In genomic region chr11:43689167-43689566, GRCh38 we compare ENCODE assay signal across 24 cellular contexts.
"Had no signal": no experiment of that assay in that cellular context is flagged by ENCODE, and none has a peak within 500 bp of the region (broad histone marks: within the 10 kb centered on the region; RNA-seq: fewer than 3 reads in every experiment).

No MANE protein-coding gene starts in this region.

- H3K27ac ChIP-seq: parathyroid adenoma, prostate gland, tibial artery had no signal

- H3K27me3 ChIP-seq: heart left ventricle, spleen, tibial artery, upper lobe of left lung had no signal

- H3K4me3 Mint-ChIP-seq: endodermal cell; naive B cell; nephron; stimulated activated memory B cell treated with anti-CD40 and anti-IgM and Interleukin-4, amounts not matched to agents 10 μg/mL and 1 μg/mL and 100 μg/mL, for 72 hours; stimulated activated naive CD8-positive, alpha-beta T cell treated with anti-CD3 and anti-CD28 coated beads, Interleukin-15, Interleukin-2, amounts not matched to agents 100 ng/mL and 50 ng/mL, for 24 hours had no signal

- DNase-seq: effector CD4-positive, alpha-beta T cell; endodermal cell; heart left ventricle; hypothalamus; kidney glomerular epithelial cell; mesendoderm; naive B cell; retina; spleen; stimulated activated CD4-positive, alpha-beta T cell treated with anti-CD3 and anti-CD28 coated beads, Interleukin-15, amount 100 ng/mL, for 24 hours; stimulated activated CD4-positive, alpha-beta T cell treated with anti-CD3 and anti-CD28 coated beads, Interleukin-1b, Interleukin-23, amount 100 ng/mL, for 48 hours; stimulated activated CD4-positive, alpha-beta T cell treated with anti-CD3 and anti-CD28 coated beads, Interleukin-4, amount 100 ng/mL, for 24 hours; tibial artery; upper lobe of left lung had no signal

- H3K4me3 ChIP-seq: coronary artery, heart left ventricle, lung, prostate gland, spleen, tibial artery, upper lobe of left lung had no signal

- H3K27ac Mint-ChIP-seq: nephron; stimulated activated memory B cell treated with anti-CD40 and anti-IgM and Interleukin-4, amounts not matched to agents 10 μg/mL and 1 μg/mL and 100 μg/mL, for 72 hours; stimulated activated naive CD8-positive, alpha-beta T cell treated with anti-CD3 and anti-CD28 coated beads, Interleukin-15, Interleukin-2, amounts not matched to agents 100 ng/mL and 50 ng/mL, for 24 hours had no signal

- H3K4me1 ChIP-seq: prostate gland had no signal

- H3K27me3 Mint-ChIP-seq: naive B cell; stimulated activated memory B cell treated with anti-CD40 and anti-IgM and Interleukin-4, amounts not matched to agents 10 μg/mL and 1 μg/mL and 100 μg/mL, for 72 hours; stimulated activated naive CD8-positive, alpha-beta T cell treated with anti-CD3 and anti-CD28 coated beads, Interleukin-15, Interleukin-2, amounts not matched to agents 100 ng/mL and 50 ng/mL, for 24 hours had no signal

- H3K36me3 ChIP-seq: prostate gland had no signal

- H3K9me3 Mint-ChIP-seq: endodermal cell; naive B cell; nephron; stimulated activated memory B cell treated with anti-CD40 and anti-IgM and Interleukin-4, amounts not matched to agents 10 μg/mL and 1 μg/mL and 100 μg/mL, for 72 hours; stimulated activated naive CD8-positive, alpha-beta T cell treated with anti-CD3 and anti-CD28 coated beads, Interleukin-15, Interleukin-2, amounts not matched to agents 100 ng/mL and 50 ng/mL, for 24 hours had no signal

- ATAC-seq: esophagus mucosa; heart left ventricle; left lobe of liver; sciatic nerve; stimulated activated memory B cell treated with anti-CD40 and anti-IgM and Interleukin-4, amounts not matched to agents 10 μg/mL and 1 μg/mL and 100 μg/mL, for 72 hours had no signal

- H3K9me3 ChIP-seq: heart left ventricle, prostate gland, spleen, tibial artery, upper lobe of left lung had no signal
